ENCODE assay signal across 22 cellular contexts in genomic region chr2:54741250-54741649, GRCh38. TPM values are rescaled to one million over a fixed set of nuclear protein-coding genes. Genes with fewer than 3 reads are reported as not detected.
DNase-seq lines count a peak whose midpoint lies in the region; TF ChIP-seq lines count a peak whose summit lies in the region.
"Had no signal": no experiment of that assay in that cellular context is flagged by ENCODE, and none has a peak within 500 bp of the region (broad histone marks: within the 10 kb centered on the region; RNA-seq: fewer than 3 reads in every experiment).

No MANE protein-coding gene starts in this region.

- no peaks in the 10 kb centered on the region for H3K4me1 ChIP-seq in stomach
- H3K4me1 ChIP-seq: BLaER1, Peyer's patch had no signal

- 42 to 92% (median 54%) methylated on average over 1 of the region's 1 CpG for WGBS in stomach, 5 donors

- no peaks in the 10 kb centered on the region for H3K27me3 ChIP-seq in stomach
- H3K27me3 ChIP-seq: Peyer's patch had no signal

- intact Hi-C loops in stomach (cut with DNase I; ENCODE audit: low total_unique reads) = no loop called here

- no peak for TF ChIP-seq EP300 in stomach (IDR thresholded peaks at IDR 0.05)

- H3K4me3 ChIP-seq in epithelial cell of esophagus (ENCODE audit: low read length) (no peak overlapping the region), foreskin fibroblast (ENCODE audit: low read depth in 1 of 2, low read length in 2 of 2) (no peak overlapping the region), stomach (no peak overlapping the region)
- H3K4me3 ChIP-seq: BLaER1, GM23338, Peyer's patch, SK-N-MC had no signal

- no peaks in the 10 kb centered on the region for H3K9me3 ChIP-seq in stomach
- H3K9me3 ChIP-seq: BLaER1, Peyer's patch had no signal

- H3K36me3 ChIP-seq in stomach = no peaks in the 10 kb centered on the region
- H3K36me3 ChIP-seq: BLaER1, Peyer's patch had no signal

- no peak for TF ChIP-seq POLR2A in stomach (IDR thresholded peaks at IDR 0.05)

- no peak overlapping the region for H3K27ac ChIP-seq in stomach
- H3K27ac ChIP-seq: BLaER1, HL-60, Peyer's patch, SK-N-MC had no signal

- peak; percentile 29 for DNase-seq in ELR (ENCODE audit: low read depth)
- DNase-seq in LHCN-M2 (ENCODE audit: low read depth) = peak; percentile 37
- peak; percentile 34 for DNase-seq in epithelial cell of esophagus (ENCODE audit: low read depth)
- peak; percentile 16 to 54 for DNase-seq in foreskin fibroblast
- no peak for DNase-seq in NCI-H748 (lab: John Stamatoyannopoulos, UW; ENCODE audit: unreplicated experiment)
- DNase-seq in stomach = no peak
- no peak for DNase-seq in GM19240 (ENCODE audit: insufficient read length, low spot score)
- no peak for DNase-seq in UCSD-AML1 (lab: John Stamatoyannopoulos, UW; ENCODE audit: unreplicated experiment)
- DNase-seq: CD4-positive, CD25-positive, alpha-beta regulatory T cell; H9; Kasumi-1; MV-4-11; NCI-H1105 treated with DMSO at 0.1 percent for 48 hours; NCI-H146; NCI-H2029; NCI-H526 treated with DMSO at 0.1 percent for 48 hours; Peyer's patch; SIG-M5 had no signal

- TF ChIP-seq CTCF in epithelial cell of esophagus (IDR thresholded peaks at IDR 0.05; ENCODE audit: insufficient read depth, low read depth, low read length, missing control alignments) (no peak), foreskin fibroblast (IDR thresholded peaks at IDR 0.05; ENCODE audit: low read depth, low read length) (no peak), stomach (IDR thresholded peaks at IDR 0.05) (no peak)

RNA-seq across cellular contexts. Expression of gene EML6, which starts 17.8 kb away (rescaled TPM):
- total RNA-seq in LHCN-M2 (2014; rRNA removed) (0.32 and 0.34 TPM in 2 replicates), stomach (10 to 100 TPM in 1 of 5 donors, 1 to 10 TPM in 3, under 1 TPM in 1; 0.45 to 10.1 (median 2.2) TPM)
- 0.17 TPM for polyA plus RNA-seq in LHCN-M2 (2012)
- polyA plus RNA-seq in stomach = 1 to 10 TPM in 2 of 3 donors, not detected in 1; 1.3 to 1.6 TPM

Comparison
In these comparisons a context has a peak if more than half of its experiments do, and no peak if none do; other contexts are left out.
1. DNase-seq: peak in ELR (single experiment), LHCN-M2 (single experiment), epithelial cell of esophagus (single experiment) and foreskin fibroblast (2 of 2); none in NCI-H748 (single experiment), stomach (single experiment), GM19240 (single experiment) and UCSD-AML1 (single experiment).